ENCODE assay signal across 25 cellular contexts in the genomic region with DNA sequence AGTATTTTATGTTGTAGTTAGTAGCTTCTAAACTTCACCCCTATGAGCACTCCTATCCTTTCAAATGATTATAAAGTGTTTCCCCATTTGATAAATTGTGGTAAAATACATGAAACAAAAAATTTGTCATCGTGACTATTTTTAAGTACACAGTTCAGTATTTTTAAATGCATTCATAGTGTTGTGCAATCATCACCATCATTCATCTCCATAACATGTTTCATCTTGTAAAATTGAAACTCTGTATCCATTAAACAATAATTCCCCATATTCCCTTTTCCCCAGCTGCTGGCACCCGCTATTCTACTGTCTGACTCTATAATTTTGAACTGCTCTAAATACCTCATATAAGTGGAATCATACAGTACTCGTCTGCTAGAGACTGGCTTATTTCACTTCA. TPM values are rescaled to one million over a fixed set of nuclear protein-coding genes. Genes with fewer than 3 reads are reported as not detected.
"Had no signal": no experiment of that assay in that cellular context is flagged by ENCODE, and none has a peak within 500 bp of the region (broad histone marks: within the 10 kb centered on the region; RNA-seq: fewer than 3 reads in every experiment).

No MANE protein-coding gene starts in this region.

- DNase-seq: activated CD4-positive, alpha-beta memory T cell treated with anti-CD3 and anti-CD28 coated beads for 36 hours; activated CD4-positive, alpha-beta T cell treated with anti-CD3 and anti-CD28 coated beads, Interleukin-2, amount 10 ng/mL, durations not matched to agents 7 days and 5 days; activated CD4-positive, CD25-positive, alpha-beta regulatory T cell; activated CD8-positive, alpha-beta memory T cell treated with anti-CD3 and anti-CD28 coated beads for 24 hours; activated effector memory CD4-positive, alpha-beta T cell treated with anti-CD3 and anti-CD28 coated beads, Interleukin-2, amount 50 U/mL, for 16 hours; activated naive CD4-positive, alpha-beta T cell treated with Interleukin-2 at 50 U/mL for 16 hours; activated naive CD8-positive, alpha-beta T cell treated with anti-CD3 and anti-CD28 coated beads, Interleukin-2, amount 50 U/mL, for 24 hours; activated T-cell treated with anti-CD3 and anti-CD28 coated beads, Interleukin-2, amount 50 U/mL, for 4 hours; amniotic stem cell; body of pancreas; Kasumi-1; KBM-7; NCI-H1092; NCI-H1417; NCI-H2029; NCI-H2107; NCI-H524; Peyer's patch; SHP77 treated with DMSO at 0.1 percent for 48 hours; T-helper 17 cell; T-helper 9 cell had no signal

- H3K4me3 ChIP-seq: ascending aorta, body of pancreas, cardiac muscle cell, Peyer's patch had no signal

- ATAC-seq: activated naive CD4-positive, alpha-beta T cell treated with anti-CD3 and anti-CD28 coated beads, Interleukin-2, amount 50 U/mL, for 72 hours; activated naive CD8-positive, alpha-beta T cell treated with anti-CD3 and anti-CD28 coated beads, Interleukin-2, amount 50 U/mL, for 24 hours; activated T-cell treated with anti-CD3 and anti-CD28 coated beads, Interleukin-2, amount 50 U/mL, for 4 hours; body of pancreas; T-helper 17 cell had no signal

- H3K27me3 ChIP-seq: ascending aorta, body of pancreas, cardiac muscle cell, Peyer's patch had no signal

- FAIRE-seq: TTC549 had no signal

- H3K4me1 ChIP-seq: ascending aorta, body of pancreas, Peyer's patch had no signal

- H3K27ac ChIP-seq: ascending aorta, body of pancreas, cardiac muscle cell, Peyer's patch had no signal

- H3K36me3 ChIP-seq: ascending aorta, cardiac muscle cell, Peyer's patch had no signal

RNA-seq across cellular contexts. Expression of a gene that starts 52.5 kb away (rescaled TPM):
- total RNA-seq: ascending aorta had no signal
